ENCODE assay signal across 15 cellular contexts in genomic region chr4:174928174-174928573, GRCh38. TPM values are rescaled to one million over a fixed set of nuclear protein-coding genes. Genes with fewer than 3 reads are reported as not detected.
DNase-seq lines count a peak whose midpoint lies in the region; ATAC-seq and TF ChIP-seq lines count a peak whose summit lies in the region.
"Had no signal": no experiment of that assay in that cellular context is flagged by ENCODE, and none has a peak within 500 bp of the region (broad histone marks: within the 10 kb centered on the region; RNA-seq: fewer than 3 reads in every experiment).

No MANE protein-coding gene starts in this region.

- in situ Hi-C loops in G401 (cut with HindIII; ENCODE audit: low sequenced_read_pairs), result no loop called here

- H3K36me3 ChIP-seq in uterus, result no peaks in the 10 kb centered on the region
- H3K36me3 ChIP-seq: esophagus muscularis mucosa had no signal

- H3K9me3 Mint-ChIP-seq in mesothelial cell of epicardium, result no peaks in the 10 kb centered on the region
- H3K9me3 Mint-ChIP-seq in activated CD8-positive, alpha-beta T cell treated with anti-CD3 and anti-CD28 coated beads for 36 hours, result no peaks in the 10 kb centered on the region
- H3K9me3 Mint-ChIP-seq: CD8-positive, alpha-beta T cell had no signal

- intact Hi-C loops in uterus (cut with DNase I; ENCODE audit: low total_unique reads), result no loop called here
- intact Hi-C loops in activated CD8-positive, alpha-beta T cell treated with anti-CD3 and anti-CD28 coated beads for 36 hours (cut with micrococcal nuclease), result no loop called here

- TF ChIP-seq POLR2A in uterus (IDR thresholded peaks at IDR 0.05), result no peak

- H3K27me3 ChIP-seq in uterus, result no peaks in the 10 kb centered on the region
- H3K27me3 ChIP-seq: esophagus muscularis mucosa had no signal

- no peaks in the 10 kb centered on the region for H3K36me3 Mint-ChIP-seq in mesothelial cell of epicardium
- no peaks in the 10 kb centered on the region for H3K36me3 Mint-ChIP-seq in activated CD8-positive, alpha-beta T cell treated with anti-CD3 and anti-CD28 coated beads for 36 hours (ENCODE audit: low read depth)
- H3K36me3 Mint-ChIP-seq: activated CD8-positive, alpha-beta memory T cell treated with anti-CD3 and anti-CD28 coated beads, Interleukin-2, amount 10 ng/mL, durations not matched to agents 7 days and 5 days; CD8-positive, alpha-beta T cell had no signal

- H3K27ac Mint-ChIP-seq in mesothelial cell of epicardium, result peak overlapping the region; percentile 64
- no peak overlapping the region for H3K27ac Mint-ChIP-seq in activated CD8-positive, alpha-beta T cell treated with anti-CD3 and anti-CD28 coated beads for 36 hours
- H3K27ac Mint-ChIP-seq: activated CD8-positive, alpha-beta memory T cell treated with anti-CD3 and anti-CD28 coated beads, Interleukin-2, amount 10 ng/mL, durations not matched to agents 7 days and 5 days; activated naive CD8-positive, alpha-beta T cell treated with anti-CD3 and anti-CD28 coated beads, Interleukin-2, amount 50 U/mL, for 24 hours; CD8-positive, alpha-beta T cell had no signal

- no peaks in the 10 kb centered on the region for H3K27me3 Mint-ChIP-seq in mesothelial cell of epicardium (ENCODE audit: low read depth)
- no peaks in the 10 kb centered on the region for H3K27me3 Mint-ChIP-seq in activated CD8-positive, alpha-beta T cell treated with anti-CD3 and anti-CD28 coated beads for 36 hours
- H3K27me3 Mint-ChIP-seq: activated CD8-positive, alpha-beta memory T cell treated with anti-CD3 and anti-CD28 coated beads, Interleukin-2, amount 10 ng/mL, durations not matched to agents 7 days and 5 days; activated naive CD8-positive, alpha-beta T cell treated with anti-CD3 and anti-CD28 coated beads, Interleukin-2, amount 50 U/mL, for 24 hours had no signal

- H3K4me1 ChIP-seq in uterus, result no peaks in the 10 kb centered on the region
- H3K4me1 ChIP-seq: esophagus muscularis mucosa had no signal

- TF ChIP-seq CTCF in mesothelial cell of epicardium (IDR thresholded peaks at IDR 0.05; ENCODE audit: unreplicated experiment) (no peak), uterus (IDR thresholded peaks at IDR 0.05) (no peak)
- TF ChIP-seq CTCF in activated CD8-positive, alpha-beta T cell treated with anti-CD3 and anti-CD28 coated beads for 36 hours (IDR thresholded peaks at IDR 0.05), result no peak

- POLR2A ChIA-PET in activated CD8-positive, alpha-beta T cell treated with anti-CD3 and anti-CD28 coated beads for 36 hours (lab: Charles Lee), result no interaction called here

- no peak overlapping the region for H3K4me3 Mint-ChIP-seq in mesothelial cell of epicardium
- H3K4me3 Mint-ChIP-seq in activated CD8-positive, alpha-beta T cell treated with anti-CD3 and anti-CD28 coated beads for 36 hours, result no peak overlapping the region
- H3K4me3 Mint-ChIP-seq: activated CD8-positive, alpha-beta memory T cell treated with anti-CD3 and anti-CD28 coated beads, Interleukin-2, amount 10 ng/mL, durations not matched to agents 7 days and 5 days; activated naive CD8-positive, alpha-beta T cell treated with anti-CD3 and anti-CD28 coated beads, Interleukin-2, amount 50 U/mL, for 24 hours; CD8-positive, alpha-beta T cell had no signal

- CTCF ChIA-PET in activated CD8-positive, alpha-beta T cell treated with anti-CD3 and anti-CD28 coated beads for 36 hours (lab: Charles Lee), result no interaction called here

- ATAC-seq in GM18909 (IDR thresholded peaks at IDR 0.05; ENCODE audit: poor library complexity, unreplicated experiment) (peak; percentile 68), HG02610 (IDR thresholded peaks at IDR 0.05; ENCODE audit: unreplicated experiment) (peak; percentile 44), HG03469 (IDR thresholded peaks at IDR 0.05; ENCODE audit: unreplicated experiment) (peak; percentile 32)
- no peak for ATAC-seq in activated CD8-positive, alpha-beta T cell treated with anti-CD3 and anti-CD28 coated beads for 36 hours
- ATAC-seq: activated CD8-positive, alpha-beta memory T cell treated with anti-CD3 and anti-CD28 coated beads, Interleukin-2, amount 10 ng/mL, durations not matched to agents 7 days and 5 days; activated naive CD8-positive, alpha-beta T cell treated with anti-CD3 and anti-CD28 coated beads, Interleukin-2, amount 50 U/mL, for 24 hours; CD8-positive, alpha-beta T cell had no signal

- H3K4me1 Mint-ChIP-seq in mesothelial cell of epicardium, result peaks cover 30% of the 10 kb centered on the region
- no peaks in the 10 kb centered on the region for H3K4me1 Mint-ChIP-seq in activated CD8-positive, alpha-beta T cell treated with anti-CD3 and anti-CD28 coated beads for 36 hours (ENCODE audit: low read depth)
- H3K4me1 Mint-ChIP-seq: activated CD8-positive, alpha-beta memory T cell treated with anti-CD3 and anti-CD28 coated beads, Interleukin-2, amount 10 ng/mL, durations not matched to agents 7 days and 5 days; activated naive CD8-positive, alpha-beta T cell treated with anti-CD3 and anti-CD28 coated beads, Interleukin-2, amount 50 U/mL, for 24 hours had no signal

- no peak overlapping the region for H3K4me3 ChIP-seq in uterus
- H3K4me3 ChIP-seq: esophagus muscularis mucosa, skin epidermis had no signal

- no peak overlapping the region for H3K27ac ChIP-seq in uterus
- H3K27ac ChIP-seq: esophagus muscularis mucosa had no signal

- H3K9me3 ChIP-seq in uterus, result no peaks in the 10 kb centered on the region
- H3K9me3 ChIP-seq: esophagus muscularis mucosa had no signal

- DNase-seq in mesothelial cell of epicardium (ENCODE audit: low spot score in 2 of 2, unreplicated experiment in 2 of 2), result no peak
- no peak for DNase-seq in uterus
- DNase-seq in G401 (ENCODE audit: low spot score), result no peak
- no peak for DNase-seq in NCI-H1092 treated with DMSO at 0.1 percent for 48 hours (lab: John Stamatoyannopoulos, UW)
- DNase-seq in activated CD8-positive, alpha-beta T cell treated with anti-CD3 and anti-CD28 coated beads for 36 hours, result no peak
- DNase-seq: activated CD8-positive, alpha-beta memory T cell treated with anti-CD3 and anti-CD28 coated beads, Interleukin-2, amount 10 ng/mL, durations not matched to agents 7 days and 5 days; activated naive CD8-positive, alpha-beta T cell treated with anti-CD3 and anti-CD28 coated beads, Interleukin-2, amount 50 U/mL, for 24 hours; NCI-H2171 treated with DMSO at 0.1 percent for 48 hours had no signal

RNA-seq across cellular contexts. Expression of gene ADAM29, which starts 10.0 kb away (rescaled TPM):
- total RNA-seq in mesothelial cell of epicardium (not detected in 3 replicates), uterus (not detected)
- not detected in 2 replicates for total RNA-seq in G401 (2014; rRNA removed; shearing (Covaris generic))
- total RNA-seq in activated CD8-positive, alpha-beta T cell treated with anti-CD3 and anti-CD28 coated beads for 36 hours, result not detected
- total RNA-seq: activated CD8-positive, alpha-beta memory T cell treated with anti-CD3 and anti-CD28 coated beads, Interleukin-2, amount 10 ng/mL, durations not matched to agents 7 days and 5 days; CD8-positive, alpha-beta T cell; esophagus muscularis mucosa; lower leg skin had no signal
